In the genomic region with DNA sequence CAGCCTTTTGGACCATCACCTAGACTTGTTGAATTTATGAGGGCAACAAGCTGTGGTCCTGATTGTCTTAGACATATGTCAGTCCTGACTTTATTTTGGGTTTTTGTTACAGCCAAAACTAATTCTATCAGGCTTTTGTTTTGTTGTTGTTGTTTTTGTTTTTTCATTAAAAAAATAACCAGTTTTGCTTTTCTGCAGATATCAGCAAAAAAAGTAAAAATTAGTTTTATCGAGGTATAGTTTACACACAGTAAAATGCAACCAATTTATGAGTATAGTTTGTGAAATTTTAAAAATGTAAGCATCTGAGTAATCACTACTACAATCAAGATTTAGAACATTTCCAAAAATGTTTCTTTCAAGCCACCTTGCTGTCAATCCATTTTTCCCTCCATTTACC, we compare ENCODE assay signal across 20 cellular contexts.
"Had no signal": no experiment of that assay in that cellular context is flagged by ENCODE, and none has a peak within 500 bp of the region (broad histone marks: within the 10 kb centered on the region; RNA-seq: fewer than 3 reads in every experiment).

No MANE protein-coding gene starts in this region.

- ATAC-seq: SK-N-SH treated with all-trans-retinoic acid at 6 μM for 48 hours had no signal

- H3K4me3 ChIP-seq: SJCRH30 had no signal

- DNase-seq: Kasumi-1, MM.1S, NCI-H1092 treated with DMSO at 0.1 percent for 48 hours, NCI-H1436, NCI-H187, NCI-H2029, NCI-H2081 treated with DMSO at 0.1 percent for 48 hours, NCI-H2171, NCI-H226, NCI-H446, NCI-H510A, NCI-H524 treated with DMSO at 0.1 percent for 48 hours, NCI-H69, NCI-H774, SHP77, SJCRH30 had no signal

- H3K4me1 ChIP-seq: SJCRH30 had no signal

- H3K27ac ChIP-seq: HL-60, KMS-11, RWPE1, SJCRH30 had no signal
